In the genomic region with DNA sequence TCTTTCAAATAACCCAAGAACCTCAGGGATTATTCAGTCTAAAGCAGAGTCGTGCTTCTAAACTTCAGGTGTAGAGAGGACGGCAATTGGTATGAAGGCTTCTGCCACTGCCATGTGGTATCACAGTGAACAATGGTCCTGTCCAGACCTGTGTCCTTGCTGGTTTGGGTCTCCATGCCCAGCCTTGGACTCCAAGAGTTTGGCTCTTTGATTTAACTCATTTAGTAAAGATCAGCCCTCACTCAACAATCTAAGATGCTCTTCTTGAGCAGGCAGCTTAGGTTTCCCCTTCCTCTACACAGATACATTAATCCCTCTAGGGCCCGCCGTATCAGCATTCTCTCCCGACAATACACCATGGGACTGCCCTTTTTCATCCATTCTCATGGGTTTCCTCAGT, we compare ENCODE assay signal across 21 cellular contexts.
"Had no signal": no experiment of that assay in that cellular context is flagged by ENCODE, and none has a peak within 500 bp of the region (broad histone marks: within the 10 kb centered on the region; RNA-seq: fewer than 3 reads in every experiment).

No MANE protein-coding gene starts in this region.

- DNase-seq: activated CD4-positive, alpha-beta T cell treated with anti-CD3 and anti-CD28 coated beads for 1 hour; activated CD8-positive, alpha-beta memory T cell treated with anti-CD3 and anti-CD28 coated beads, Interleukin-2, amount 50 U/mL, for 48 hours; activated naive CD8-positive, alpha-beta T cell treated with anti-CD3 and anti-CD28 coated beads for 36 hours; activated T-cell treated with anti-CD3 and anti-CD28 coated beads, Interleukin-2, amount 50 U/mL, for 72 hours; central memory CD4-positive, alpha-beta T cell; endodermal cell; esophagus squamous epithelium; gastrocnemius medialis; hypothalamus; islet precursor cell; left cardiac atrium; midbrain; ovary; psoas muscle; right cardiac atrium; stimulated activated CD4-positive, alpha-beta T cell treated with anti-CD3 and anti-CD28 coated beads, Interleukin-4, amount 100 ng/mL, for 4 hours; substantia nigra; T-helper 9 cell; thyroid gland had no signal

- H3K9me3 Mint-ChIP-seq: endodermal cell, nephron had no signal

- ATAC-seq: activated T-cell treated with anti-CD3 and anti-CD28 coated beads, Interleukin-2, amount 50 U/mL, for 72 hours; gastrocnemius medialis; left cardiac atrium; psoas muscle; right cardiac atrium had no signal

- H3K27ac Mint-ChIP-seq: activated naive CD8-positive, alpha-beta T cell treated with anti-CD3 and anti-CD28 coated beads for 36 hours; endodermal cell; nephron had no signal

- H3K27me3 Mint-ChIP-seq: activated naive CD8-positive, alpha-beta T cell treated with anti-CD3 and anti-CD28 coated beads for 36 hours; stimulated activated naive CD8-positive, alpha-beta T cell treated with anti-CD3 and anti-CD28 coated beads, Interleukin-15, Interleukin-2, amounts not matched to agents 100 ng/mL and 50 ng/mL, for 24 hours had no signal

- H3K4me3 Mint-ChIP-seq: activated naive CD8-positive, alpha-beta T cell treated with anti-CD3 and anti-CD28 coated beads for 36 hours; endodermal cell; nephron had no signal
